1 cellular context compared by ENCODE assay signal in genomic region chr13:60369242-60369641, GRCh38.
TF ChIP-seq lines count a peak whose summit lies in the region.

No MANE protein-coding gene starts in this region.

TF ChIP-seq in HepG2, 621 proteins besides CTCF, POLR2A, EP300 and RAD21:
- TF ChIP-seq ZNF710 (CRISPR knock-in tag; IDR thresholded peaks at IDR 0.05; ENCODE audit: borderline replicate concordance) (no peak), ZNF232 (CRISPR knock-in tag; IDR thresholded peaks at IDR 0.05; ENCODE audit: borderline replicate concordance) (no peak), ZNF101 (CRISPR knock-in tag; IDR thresholded peaks at IDR 0.05; ENCODE audit: borderline replicate concordance, low read depth) (no peak), ZBTB39 (CRISPR knock-in tag; IDR thresholded peaks at IDR 0.05) (no peak), ATF3 (CRISPR knock-in tag; IDR thresholded peaks at IDR 0.05) (no peak), DBP (CRISPR knock-in tag; IDR thresholded peaks at IDR 0.05; ENCODE audit: not compliant biosample characterization) (no peak), MAZ (IDR thresholded peaks at IDR 0.05; ENCODE audit: borderline replicate concordance, low read depth, low read length) (no peak), MAZ (CRISPR knock-in tag; IDR thresholded peaks at IDR 0.05; ENCODE audit: low read depth) (no peak), ZNF362 (CRISPR knock-in tag; IDR thresholded peaks at IDR 0.05; ENCODE audit: borderline replicate concordance) (no peak), ZBTB8A (CRISPR knock-in tag; IDR thresholded peaks at IDR 0.05; ENCODE audit: borderline replicate concordance, low read depth) (no peak), ZNF337 (CRISPR knock-in tag; IDR thresholded peaks at IDR 0.05; ENCODE audit: borderline replicate concordance, low read depth) (no peak), POGZ (CRISPR knock-in tag; IDR thresholded peaks at IDR 0.05) (no peak), ZNF280B (CRISPR knock-in tag; IDR thresholded peaks at IDR 0.05; ENCODE audit: borderline replicate concordance) (no peak), ZNF574 (CRISPR knock-in tag; IDR thresholded peaks at IDR 0.05) (no peak), TCF12 (IDR thresholded peaks at IDR 0.05) (no peak), TCF12 (CRISPR knock-in tag; IDR thresholded peaks at IDR 0.05) (no peak), ZBTB42 (CRISPR knock-in tag; IDR thresholded peaks at IDR 0.05) (no peak), SPEN (CRISPR knock-in tag; IDR thresholded peaks at IDR 0.05; ENCODE audit: low read depth) (no peak), KDM1A (CRISPR knock-in tag; IDR thresholded peaks at IDR 0.05) (no peak), ZBTB43 (CRISPR knock-in tag; conservative IDR thresholded peaks at IDR 0.05) (no peak)
